1 cellular context compared by ENCODE assay signal in the genomic region with DNA sequence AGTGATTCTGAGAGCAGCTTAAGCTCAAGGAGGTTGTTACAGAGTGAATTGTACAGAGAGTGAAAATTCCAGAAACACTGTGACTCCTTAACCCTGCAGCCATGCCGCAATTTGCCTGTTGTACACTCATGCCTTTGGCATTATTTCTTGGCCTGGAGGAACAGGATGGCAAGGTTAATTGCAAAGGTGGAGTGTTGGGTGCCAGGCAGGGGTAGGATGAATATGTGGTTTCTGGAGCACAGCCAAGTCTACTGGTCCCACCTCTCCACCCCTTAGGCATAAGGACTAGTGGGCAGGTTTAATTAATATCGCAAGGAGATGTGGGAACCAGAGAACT.
TF ChIP-seq lines count a peak whose summit lies in the region.

No MANE protein-coding gene starts in this region.

TF ChIP-seq in H1, 55 proteins besides CTCF, POLR2A, EP300 and RAD21:
- no peak for TF ChIP-seq CHD2 (IDR thresholded peaks at IDR 0.05; ENCODE audit: low read length)
- TF ChIP-seq, protein P1, sequence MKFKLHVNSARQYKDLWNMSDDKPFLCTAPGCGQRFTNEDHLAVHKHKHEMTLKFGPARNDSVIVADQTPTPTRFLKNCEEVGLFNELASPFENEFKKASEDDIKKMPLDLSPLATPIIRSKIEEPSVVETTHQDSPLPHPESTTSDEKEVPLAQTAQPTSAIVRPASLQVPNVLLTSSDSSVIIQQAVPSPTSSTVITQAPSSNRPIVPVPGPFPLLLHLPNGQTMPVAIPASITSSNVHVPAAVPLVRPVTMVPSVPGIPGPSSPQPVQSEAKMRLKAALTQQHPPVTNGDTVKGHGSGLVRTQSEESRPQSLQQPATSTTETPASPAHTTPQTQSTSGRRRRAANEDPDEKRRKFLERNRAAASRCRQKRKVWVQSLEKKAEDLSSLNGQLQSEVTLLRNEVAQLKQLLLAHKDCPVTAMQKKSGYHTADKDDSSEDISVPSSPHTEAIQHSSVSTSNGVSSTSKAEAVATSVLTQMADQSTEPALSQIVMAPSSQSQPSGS (IDR thresholded peaks at IDR 0.05; ENCODE audit: low read length), result no peak
- TF ChIP-seq GTF2F1 (IDR thresholded peaks at IDR 0.05; ENCODE audit: borderline replicate concordance, low read depth, low read length), result no peak
- no peak for TF ChIP-seq RFX5 (IDR thresholded peaks at IDR 0.05; ENCODE audit: borderline replicate concordance, low read depth, low read length)
- TF ChIP-seq, protein P2, sequence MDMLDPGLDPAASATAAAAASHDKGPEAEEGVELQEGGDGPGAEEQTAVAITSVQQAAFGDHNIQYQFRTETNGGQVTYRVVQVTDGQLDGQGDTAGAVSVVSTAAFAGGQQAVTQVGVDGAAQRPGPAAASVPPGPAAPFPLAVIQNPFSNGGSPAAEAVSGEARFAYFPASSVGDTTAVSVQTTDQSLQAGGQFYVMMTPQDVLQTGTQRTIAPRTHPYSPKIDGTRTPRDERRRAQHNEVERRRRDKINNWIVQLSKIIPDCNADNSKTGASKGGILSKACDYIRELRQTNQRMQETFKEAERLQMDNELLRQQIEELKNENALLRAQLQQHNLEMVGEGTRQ (IDR thresholded peaks at IDR 0.05; ENCODE audit: low read length), result no peak
- TF ChIP-seq KDM5A (IDR thresholded peaks at IDR 0.05; ENCODE audit: low read length), result no peak
- no peak for TF ChIP-seq SIX5 (IDR thresholded peaks at IDR 0.05; ENCODE audit: low read depth, low read length)
- TF ChIP-seq BRCA1 (IDR thresholded peaks at IDR 0.05; ENCODE audit: low read depth, low read length), result no peak
- no peak for TF ChIP-seq TBP (IDR thresholded peaks at IDR 0.05; ENCODE audit: low read depth, low read length)
- TF ChIP-seq TAF7 (optimal IDR thresholded peaks at IDR 0.05; ENCODE audit: borderline replicate concordance, low read depth, low read length), result no peak
- TF ChIP-seq GABPA (IDR thresholded peaks at IDR 0.05; ENCODE audit: borderline replicate concordance, insufficient read depth, low read length), result no peak
- no peak for TF ChIP-seq CREB1 (IDR thresholded peaks at IDR 0.05)
- TF ChIP-seq, protein P3, sequence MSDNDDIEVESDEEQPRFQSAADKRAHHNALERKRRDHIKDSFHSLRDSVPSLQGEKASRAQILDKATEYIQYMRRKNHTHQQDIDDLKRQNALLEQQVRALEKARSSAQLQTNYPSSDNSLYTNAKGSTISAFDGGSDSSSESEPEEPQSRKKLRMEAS (IDR thresholded peaks at IDR 0.05), result no peak
- no peak for TF ChIP-seq HDAC2 (IDR thresholded peaks at IDR 0.05; ENCODE audit: borderline replicate concordance in 1 of 2, low read depth in 2 of 2, low read length in 2 of 2)
- TF ChIP-seq ASH2L (IDR thresholded peaks at IDR 0.05; ENCODE audit: low read length), result no peak
- TF ChIP-seq ZNF274 (IDR thresholded peaks at IDR 0.05; ENCODE audit: borderline replicate concordance, extremely low read depth, low read length), result no peak
- TF ChIP-seq SP4 (IDR thresholded peaks at IDR 0.05; ENCODE audit: low read length), result no peak
